Comparison of ENCODE assay signal across 29 cellular contexts in the genomic region with DNA sequence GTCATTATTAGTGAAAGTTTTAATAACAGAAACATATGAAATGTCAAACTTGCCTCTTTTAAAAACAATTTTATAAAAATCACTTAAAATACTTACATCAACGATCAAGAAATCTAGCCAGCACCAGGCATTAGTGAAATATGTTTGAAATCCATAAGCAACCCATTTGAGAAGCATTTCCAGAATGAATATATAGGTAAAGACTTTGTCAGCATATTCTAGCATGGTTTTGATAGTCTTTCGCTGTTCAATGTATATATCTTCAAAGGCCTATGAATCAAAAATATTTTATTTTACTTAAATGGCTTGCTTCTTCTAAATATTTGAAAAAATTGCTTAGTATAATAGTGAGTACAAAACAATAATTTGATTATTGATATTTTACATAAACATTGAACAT.
"Had no signal": no experiment of that assay in that cellular context is flagged by ENCODE, and none has a peak within 500 bp of the region (broad histone marks: within the 10 kb centered on the region; RNA-seq: fewer than 3 reads in every experiment).

No MANE protein-coding gene starts in this region.

- H3K36me3 ChIP-seq: left lung, lower lobe of right lung, pancreas, prostate gland, sigmoid colon, tibial nerve, uterus had no signal

- DNase-seq: hypothalamus; immature natural killer cell; kidney; left colon; left lung; lower lobe of right lung; mammary epithelial cell; naive thymus-derived CD8-positive, alpha-beta T cell; nucleus accumbens; pancreas; posterior cingulate gyrus; retina; right cardiac atrium; sigmoid colon; small intestine; stimulated activated CD4-positive, alpha-beta T cell treated with anti-CD3 and anti-CD28 coated beads, Interleukin-1b, Interleukin-23, amount 100 ng/mL, for 48 hours; stimulated activated CD4-positive, alpha-beta T cell treated with anti-CD3 and anti-CD28 coated beads, Interleukin-2, amount 100 ng/mL, for 48 hours; stimulated activated CD4-positive, alpha-beta T cell treated with anti-CD3 and anti-CD28 coated beads, Interleukin-4, amount 100 ng/mL, for 4 hours; stimulated activated CD8-positive, alpha-beta memory T cell treated with anti-CD3 and anti-CD28 coated beads, Interleukin-4, amount 100 ng/mL, for 48 hours; stimulated activated naive CD4-positive, alpha-beta T cell treated with Interleukin-2 at 50 U/mL for 16 hours; stimulated activated naive CD8-positive, alpha-beta T cell treated with anti-CD3 and anti-CD28 coated beads, Interleukin-15, amount 100 ng/mL, for 72 hours; substantia nigra; uterus had no signal

- H3K36me3 Mint-ChIP-seq: immature natural killer cell; naive thymus-derived CD8-positive, alpha-beta T cell; stimulated activated memory B cell treated with anti-CD40 and anti-IgM and Interleukin-4, amounts not matched to agents 10 μg/mL and 1 μg/mL and 100 μg/mL, for 72 hours; type B pancreatic cell had no signal

- H3K4me1 ChIP-seq: left lung, lower lobe of right lung, pancreas, prostate gland, sigmoid colon, tibial nerve, uterus had no signal

- H3K27me3 Mint-ChIP-seq: stimulated activated memory B cell treated with anti-CD40 and anti-IgM and Interleukin-4, amounts not matched to agents 10 μg/mL and 1 μg/mL and 100 μg/mL, for 72 hours; stimulated activated naive CD8-positive, alpha-beta T cell treated with anti-CD3 and anti-CD28 coated beads, Interleukin-15, amount 100 ng/mL, for 72 hours; type B pancreatic cell had no signal

- H3K27ac Mint-ChIP-seq: immature natural killer cell; naive thymus-derived CD8-positive, alpha-beta T cell; nephron; stimulated activated memory B cell treated with anti-CD40 and anti-IgM and Interleukin-4, amounts not matched to agents 10 μg/mL and 1 μg/mL and 100 μg/mL, for 72 hours; stimulated activated naive CD8-positive, alpha-beta T cell treated with anti-CD3 and anti-CD28 coated beads, Interleukin-15, amount 100 ng/mL, for 72 hours; type B pancreatic cell had no signal

- H3K4me1 Mint-ChIP-seq: immature natural killer cell; stimulated activated memory B cell treated with anti-CD40 and anti-IgM and Interleukin-4, amounts not matched to agents 10 μg/mL and 1 μg/mL and 100 μg/mL, for 72 hours; stimulated activated naive CD8-positive, alpha-beta T cell treated with anti-CD3 and anti-CD28 coated beads, Interleukin-15, amount 100 ng/mL, for 72 hours had no signal

- H3K27ac ChIP-seq: left lung, lower lobe of right lung, pancreas, prostate gland, sigmoid colon, tibial nerve, uterus had no signal

- H3K4me3 ChIP-seq: left lung, lower lobe of right lung, pancreas, prostate gland, sigmoid colon, tibial nerve, uterus had no signal

- ATAC-seq: left colon; left lung; lower lobe of right lung; naive thymus-derived CD8-positive, alpha-beta T cell; right cardiac atrium; stimulated activated memory B cell treated with anti-CD40 and anti-IgM and Interleukin-4, amounts not matched to agents 10 μg/mL and 1 μg/mL and 100 μg/mL, for 72 hours; stimulated activated naive CD8-positive, alpha-beta T cell treated with anti-CD3 and anti-CD28 coated beads, Interleukin-15, amount 100 ng/mL, for 72 hours had no signal

- H3K4me3 Mint-ChIP-seq: immature natural killer cell; naive thymus-derived CD8-positive, alpha-beta T cell; nephron; neural crest cell; stimulated activated memory B cell treated with anti-CD40 and anti-IgM and Interleukin-4, amounts not matched to agents 10 μg/mL and 1 μg/mL and 100 μg/mL, for 72 hours; stimulated activated naive CD8-positive, alpha-beta T cell treated with anti-CD3 and anti-CD28 coated beads, Interleukin-15, amount 100 ng/mL, for 72 hours; type B pancreatic cell had no signal

- H3K27me3 ChIP-seq: left lung, pancreas, sigmoid colon, tibial nerve, uterus had no signal

- H3K9me3 ChIP-seq: left lung, lower lobe of right lung, pancreas, prostate gland, sigmoid colon, tibial nerve, uterus had no signal

- H3K9me3 Mint-ChIP-seq: immature natural killer cell; naive thymus-derived CD8-positive, alpha-beta T cell; nephron; neural crest cell; stimulated activated memory B cell treated with anti-CD40 and anti-IgM and Interleukin-4, amounts not matched to agents 10 μg/mL and 1 μg/mL and 100 μg/mL, for 72 hours; stimulated activated naive CD8-positive, alpha-beta T cell treated with anti-CD3 and anti-CD28 coated beads, Interleukin-15, amount 100 ng/mL, for 72 hours; type B pancreatic cell had no signal
